Comparison of ENCODE assay signal across 9 cellular contexts in the genomic region with DNA sequence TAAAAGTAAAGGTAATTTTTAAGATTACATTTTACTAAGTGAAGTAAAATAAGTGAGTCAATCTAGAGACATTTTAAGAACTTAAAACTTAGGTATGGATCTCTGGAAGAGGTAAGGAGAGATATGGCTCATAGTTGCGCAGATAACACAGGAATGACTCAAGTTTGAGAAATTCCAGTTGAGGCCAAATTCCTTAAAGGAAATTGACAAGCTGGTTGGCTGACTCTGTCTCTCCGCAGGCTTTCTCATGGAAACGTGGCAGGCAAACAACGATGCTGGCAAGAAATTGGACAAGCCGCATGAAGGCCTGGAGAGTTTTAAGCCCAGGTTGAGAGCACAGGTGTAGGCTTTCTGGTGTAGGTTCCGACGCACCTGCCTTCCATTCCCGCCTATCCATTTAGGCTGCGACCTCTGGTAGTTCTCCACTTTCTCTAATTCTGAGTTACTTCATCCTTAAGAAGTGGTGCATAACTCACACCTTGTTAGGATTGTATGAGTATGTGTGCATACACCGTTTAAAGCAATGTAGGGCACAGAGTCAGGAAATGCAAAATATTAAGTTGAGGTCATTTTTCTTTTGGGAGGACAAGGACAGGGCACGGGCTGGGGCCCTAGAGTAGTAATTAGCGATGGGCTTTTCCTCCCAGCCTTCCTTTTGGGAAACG. TPM values are rescaled to one million over a fixed set of nuclear protein-coding genes. Genes with fewer than 3 reads are reported as not detected.
DNase-seq lines count a peak whose midpoint lies in the region; ATAC-seq, FAIRE-seq and TF ChIP-seq lines count a peak whose summit lies in the region.
"Had no signal": no experiment of that assay in that cellular context is flagged by ENCODE, and none has a peak within 500 bp of the region (broad histone marks: within the 10 kb centered on the region; RNA-seq: fewer than 3 reads in every experiment).

No MANE protein-coding gene starts in this region.

- no peak overlapping the region for H3K18ac ChIP-seq in mesendoderm (ENCODE audit: low read length)

- FAIRE-seq in GM12891 (lab: Jason Lieb, UNC), result no peak

- CTCF ChIA-PET in AG04450 (lab: Charles Lee), result interaction anchor here (1.0 to 5.3 kb wide), 3 partner anchors 8 to 213 kb away, joined by 4 to 39 read pairs (median 23); no protein-coding TSS in a partner anchor

- H2AK5ac ChIP-seq in mesendoderm (ENCODE audit: low read length), result no peak overlapping the region

- H3K4ac ChIP-seq in mesendoderm (ENCODE audit: low read depth, low read length), result no peak overlapping the region

- no peak for TF ChIP-seq CTCF in AG04450 (IDR thresholded peaks at IDR 0.05; ENCODE audit: low read depth, low read length)

- no peaks in the 10 kb centered on the region for H3K4me1 Mint-ChIP-seq in effector memory CD8-positive, alpha-beta T cell (ENCODE audit: low read depth in 2 of 2)

- peak; percentile 26 for ATAC-seq in effector memory CD8-positive, alpha-beta T cell (replicated peaks)
- ATAC-seq in HG03039 (IDR thresholded peaks at IDR 0.05; ENCODE audit: unreplicated experiment), result no peak

- POLR2A ChIA-PET in AG04450 (lab: Yijun Ruan, JAX), result interaction anchor here (1.2 kb wide), 1 partner anchor 8 kb away, joined by 3 read pairs; no protein-coding TSS in a partner anchor

- H3K9me3 Mint-ChIP-seq in effector memory CD8-positive, alpha-beta T cell, result no peaks in the 10 kb centered on the region

- no peak overlapping the region for H2BK5ac ChIP-seq in mesendoderm (ENCODE audit: low read length)

- H3K4me2 ChIP-seq in mesendoderm (ENCODE audit: low read length), result peak overlapping the region; percentile 40

- H3K36me3 ChIP-seq in HUES6 (ENCODE audit: control insufficient read depth, insufficient read depth, low read length) (no peaks in the 10 kb centered on the region), mesendoderm (ENCODE audit: control insufficient read depth, insufficient read depth, low read length) (no peaks in the 10 kb centered on the region)

- no peaks in the 10 kb centered on the region for H3K27me3 ChIP-seq in AG04450 (ENCODE audit: control insufficient read depth, insufficient read depth, low read length)
- peaks cover 8% of the 10 kb centered on the region; the same call in 1 of the 2 replicates for H3K27me3 ChIP-seq in HUES6 (ENCODE audit: control insufficient read depth, insufficient read depth, low read length)
- H3K27me3 ChIP-seq in mesendoderm (ENCODE audit: insufficient read depth, low read length, poor library complexity), result no peaks in the 10 kb centered on the region

- H3K9ac ChIP-seq in HUES6 (ENCODE audit: low read length) (peak overlapping the region; percentile 47), mesendoderm (ENCODE audit: low read length) (peak overlapping the region; percentile 57)

- no peak overlapping the region for H3K4me3 Mint-ChIP-seq in effector memory CD8-positive, alpha-beta T cell

- H3K79me2 ChIP-seq in mesendoderm (ENCODE audit: control insufficient read depth, insufficient read depth, low read length), result no peaks in the 10 kb centered on the region

- no peak overlapping the region for H4K8ac ChIP-seq in mesendoderm (ENCODE audit: low read depth, low read length)

- DNase-seq in AG04450 (ENCODE audit: low read depth, low spot score) (peak; percentile 71), mesendoderm (peak; percentile 71), GM12891 (ENCODE audit: insufficient read length, low spot score) (no peak), AG08395 (ENCODE audit: low spot score) (no peak), Kasumi-1 (lab: John Stamatoyannopoulos, UW) (no peak)
- DNase-seq in effector memory CD8-positive, alpha-beta T cell, result no peak
- DNase-seq: NCI-H748 treated with DMSO at 0.1 percent for 48 hours had no signal

- H3K36me3 Mint-ChIP-seq in effector memory CD8-positive, alpha-beta T cell (ENCODE audit: insufficient read depth), result no peaks in the 10 kb centered on the region

- H3K27ac ChIP-seq in AG04450 (ENCODE audit: low read depth, low read length), result peak overlapping the region; percentile 73
- no peak overlapping the region for H3K27ac ChIP-seq in HUES6 (ENCODE audit: low read depth, low read length)
- H3K27ac ChIP-seq in mesendoderm (ENCODE audit: low read depth, low read length), result no peak overlapping the region

- peaks cover 27 to 32% of the 10 kb centered on the region in 2 donors for H3K27me3 Mint-ChIP-seq in effector memory CD8-positive, alpha-beta T cell

- TF ChIP-seq POLR2A in GM12891 (IDR thresholded peaks at IDR 0.05; ENCODE audit: low read depth, low read length), result no peak

- peaks cover 6% of the 10 kb centered on the region; the same call in 1 of the 2 replicates for H3K4me1 ChIP-seq in HUES6 (ENCODE audit: control insufficient read depth, insufficient read depth, low read length)
- no peaks in the 10 kb centered on the region for H3K4me1 ChIP-seq in mesendoderm (ENCODE audit: control insufficient read depth, low read depth, low read length)

- H3K9me3 ChIP-seq in AG04450 (ENCODE audit: control insufficient read depth, insufficient read depth, low read length) (no peaks in the 10 kb centered on the region), HUES6 (ENCODE audit: control insufficient read depth, insufficient read depth, low read depth, low read length) (no peaks in the 10 kb centered on the region)

- H3K4me3 ChIP-seq in AG04450 (ENCODE audit: low read depth, low read length), result peak overlapping the region; percentile 55
- H3K4me3 ChIP-seq in HUES6 (ENCODE audit: low read depth, low read length), result peak overlapping the region; percentile 69
- no peak overlapping the region for H3K4me3 ChIP-seq in mesendoderm (ENCODE audit: low read length)

- WGBS in mesendoderm (ENCODE audit: extremely low coverage, insufficient coverage, low lambda C conversion rate), result no CpG with 5 or more reads among the region's 13 CpGs

- peak overlapping the region in 1 of 2 donors; percentile 21 for H3K27ac Mint-ChIP-seq in effector memory CD8-positive, alpha-beta T cell

- H3K79me1 ChIP-seq in mesendoderm (ENCODE audit: low read length), result no peaks in the 10 kb centered on the region

- H4K5ac ChIP-seq in mesendoderm (ENCODE audit: low read length), result no peak overlapping the region

- H3K56ac ChIP-seq in mesendoderm (ENCODE audit: low read length), result peak overlapping the region; percentile 89

- H3K23ac ChIP-seq in mesendoderm (ENCODE audit: low read length), result no peak overlapping the region

- H2BK120ac ChIP-seq in mesendoderm (ENCODE audit: low read depth, low read length), result no peak overlapping the region

- H2BK15ac ChIP-seq in mesendoderm (replicated peaks; ENCODE audit: low read depth), result no peak overlapping the region

TF ChIP-seq in GM12891, 5 proteins besides CTCF, POLR2A, EP300 and RAD21:
- TF ChIP-seq TAF1 (IDR thresholded peaks at IDR 0.05; ENCODE audit: low read depth, low read length) (no peak), PAX5 (IDR thresholded peaks at IDR 0.05; ENCODE audit: insufficient read depth, low read length, severe bottlenecking) (no peak), SPI1 (IDR thresholded peaks at IDR 0.05; ENCODE audit: low read depth, low read length) (no peak), POU2F2 (IDR thresholded peaks at IDR 0.05; ENCODE audit: low read depth, low read length) (no peak), POLR2AphosphoS5 (IDR thresholded peaks at IDR 0.05; ENCODE audit: low read depth, low read length) (no peak)

RNA-seq across cellular contexts. Expression of gene DAW1, which starts 0.6 kb away (rescaled TPM):
- 0.12 and 0.25 TPM in 2 replicates for polyA plus RNA-seq in AG04450 (2011; rRNA removed)
- polyA minus RNA-seq in AG04450 (2011; rRNA and poly(A)+ RNA removed), result not detected in 2 replicates
- polyA plus RNA-seq in mesendoderm (2013, experiment 1 of 2), result 0.49 TPM
- polyA plus RNA-seq in mesendoderm (2013, experiment 2 of 2), result 0.52 TPM
- not detected for polyA plus RNA-seq in GM12891 (2012; ENCODE audit: low read depth, missing spikeins)

RNA-seq across cellular contexts. Expression of gene CCL20, which starts 57.2 kb away (rescaled TPM):
- 0.11 TPM in 1 of 2 replicates, not detected in the other for polyA plus RNA-seq in AG04450 (2011; rRNA removed)
- not detected in 2 replicates for polyA minus RNA-seq in AG04450 (2011; rRNA and poly(A)+ RNA removed)
- polyA plus RNA-seq in mesendoderm (2013, experiment 1 of 2), result 0.13 TPM
- polyA plus RNA-seq in mesendoderm (2013, experiment 2 of 2), result 0.20 TPM
- 1.9 TPM for polyA plus RNA-seq in GM12891 (2012; ENCODE audit: low read depth, missing spikeins)

Comparison
In these comparisons a context has a peak if more than half of its experiments do, and no peak if none do; other contexts are left out.
1. DNase-seq: peak in AG04450 (single experiment) and mesendoderm (single experiment); none in effector memory CD8-positive, alpha-beta T cell (0 of 3), GM12891 (single experiment), AG08395 (single experiment) and Kasumi-1 (0 of 2).